Comparison of ENCODE assay signal across 1 cellular context in the genomic region with DNA sequence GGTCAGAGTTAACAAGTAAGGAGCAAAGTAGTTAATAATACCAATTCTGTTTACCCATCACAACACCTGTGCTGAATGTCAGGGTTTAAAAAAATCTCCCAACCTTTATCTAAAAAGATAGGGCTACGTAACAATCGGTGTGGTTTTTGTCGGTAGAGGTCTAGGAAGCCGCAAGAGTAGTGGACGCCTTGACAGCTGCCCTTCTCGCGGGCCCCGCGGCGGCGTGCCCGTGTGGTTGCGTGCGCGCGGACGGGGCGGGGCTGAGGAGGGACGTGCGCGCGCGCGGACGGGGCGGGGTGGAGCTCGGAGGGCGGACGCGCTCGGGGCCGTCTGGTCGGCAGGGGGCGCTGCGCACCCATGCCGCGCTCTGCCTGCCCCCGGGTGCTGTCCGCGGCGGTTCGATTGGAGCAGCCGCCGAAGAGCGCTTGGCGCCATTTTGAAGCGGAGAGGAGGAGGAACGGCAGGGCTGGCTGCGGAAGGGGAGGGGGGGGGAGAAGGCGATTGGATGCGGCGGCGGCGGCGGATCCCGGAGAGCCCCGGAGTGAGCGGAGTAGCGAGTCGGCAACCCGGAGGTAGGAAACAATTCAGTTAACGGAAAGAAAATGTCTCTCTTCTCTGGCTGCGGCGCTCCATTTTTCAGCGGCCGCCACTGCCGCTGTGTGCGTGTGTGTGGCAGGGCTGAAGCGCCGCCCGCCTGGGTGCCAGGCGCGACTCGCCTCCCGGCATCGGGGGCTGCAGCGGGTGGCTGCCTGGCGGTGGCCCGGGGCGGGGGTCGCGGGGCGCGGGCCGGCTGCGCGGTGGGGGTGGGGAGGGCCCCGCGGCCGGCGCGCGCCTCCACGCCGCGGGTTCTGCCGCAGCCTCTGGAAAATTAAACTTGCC.
TF ChIP-seq lines count a peak whose summit lies in the region.

Gene PDS5B, plus strand, starts transcription at position 431 of the 879 bp plus-strand sequence. CDS start 62,321 bp downstream, outside the sequence.

TF ChIP-seq in K562, 482 proteins besides CTCF, POLR2A, EP300 and RAD21 (continued from another document and continues in another):
- TF ChIP-seq ZNF639 (CRISPR knock-in tag; conservative IDR thresholded peaks at IDR 0.05 in 1 of 2, IDR thresholded peaks at IDR 0.05 in 1 of 2) (peak in 1 of 2 experiments; percentile 77; a peak in 2 of 4 replicates), RBM39 (optimal IDR thresholded peaks at IDR 0.05; ENCODE audit: low read depth, low read length) (no peak), ZNF583 (CRISPR knock-in tag; IDR thresholded peaks at IDR 0.05) (no peak), PYGO2 (tag; IDR thresholded peaks at IDR 0.05) (no peak), SMAD4 (CRISPR knock-in tag; conservative IDR thresholded peaks at IDR 0.05) (0 out of 2 replicates have a peak, but pooled peaks have one; percentile 52), GATAD2B (IDR thresholded peaks at IDR 0.05; ENCODE audit: borderline replicate concordance) (0 out of 2 replicates have a peak, but pooled peaks have one; percentile 35), ZNF197 (CRISPR knock-in tag; IDR thresholded peaks at IDR 0.05; ENCODE audit: low read depth) (peak; percentile 60; the same call in 1 of the 2 replicates), ZNF324 (CRISPR knock-in tag; IDR thresholded peaks at IDR 0.05) (no peak), ATF1 (CRISPR knock-in tag; IDR thresholded peaks at IDR 0.05) (no peak), ATF1 (tag; IDR thresholded peaks at IDR 0.05) (peak; percentile 30; the same call in 1 of the 2 replicates), TAL1 (IDR thresholded peaks at IDR 0.05) (no peak), SMC3 (conservative IDR thresholded peaks at IDR 0.05; ENCODE audit: insufficient read depth, low read depth, low read length) (peak; percentile 62), CEBPB (tag; IDR thresholded peaks at IDR 0.05) (no peak), CREM (IDR thresholded peaks at IDR 0.05; ENCODE audit: low read depth) (peak; percentile 65), GATA2 (CRISPR knock-in tag; IDR thresholded peaks at IDR 0.05) (no peak), TAF9B (IDR thresholded peaks at IDR 0.05; ENCODE audit: partially characterized antibody) (peak; percentile 16), PHF8 (IDR thresholded peaks at IDR 0.05; ENCODE audit: borderline replicate concordance, low read length) (peak; percentile 54; the same call in 1 of the 2 replicates), FUS (optimal IDR thresholded peaks at IDR 0.05; ENCODE audit: low read depth, low read length) (no peak), PCBP2 (IDR thresholded peaks at IDR 0.05; ENCODE audit: low read depth, low read length, poor library complexity, severe bottlenecking) (no peak), ZBTB11 (CRISPR knock-in tag; IDR thresholded peaks at IDR 0.05) (peak in 1 of 3 experiments; percentile 58; a peak in 2 of 6 replicates), TGIF2 (CRISPR knock-in tag; IDR thresholded peaks at IDR 0.05) (no peak), TAF1 (IDR thresholded peaks at IDR 0.05; ENCODE audit: control insufficient read depth, extremely low read depth, insufficient read depth, low read length, severe bottlenecking) (peak; percentile 83), TCF3 (CRISPR knock-in tag; IDR thresholded peaks at IDR 0.05) (no peak), ARID2 (IDR thresholded peaks at IDR 0.05) (no peak), SAP30 (IDR thresholded peaks at IDR 0.05; ENCODE audit: borderline replicate concordance, insufficient read depth, low read depth, low read length, poor library complexity, severe bottlenecking) (no peak), EGR1 (conservative IDR thresholded peaks at IDR 0.05) (0 out of 2 replicates have a peak, but pooled peaks have one; percentile 17), ZBTB12 (CRISPR knock-in tag; IDR thresholded peaks at IDR 0.05) (no peak), TAF7 (tag; IDR thresholded peaks at IDR 0.05) (no peak), STAG1 (CRISPR knock-in tag; IDR thresholded peaks at IDR 0.05; ENCODE audit: borderline replicate concordance) (peak; percentile 53; the same call in 1 of the 2 replicates), L3MBTL2 (IDR thresholded peaks at IDR 0.05) (peak; percentile 49), ZNF644 (tag; IDR thresholded peaks at IDR 0.05; ENCODE audit: low read depth) (peak; percentile 71; the same call in 1 of the 2 replicates), MTF1 (CRISPR knock-in tag; IDR thresholded peaks at IDR 0.05; ENCODE audit: borderline replicate concordance) (no peak), EP400 (IDR thresholded peaks at IDR 0.05) (peak; percentile 55; the same call in 1 of the 2 replicates), CTBP1 (IDR thresholded peaks at IDR 0.05; ENCODE audit: borderline replicate concordance) (peak; percentile 93), MAZ (CRISPR knock-in tag; conservative IDR thresholded peaks at IDR 0.05 in 1 of 2, IDR thresholded peaks at IDR 0.05 in 1 of 2) (peak; percentile 75 to 91), BACH1 (tag; IDR thresholded peaks at IDR 0.05) (peak; percentile 21; the same call in 1 of the 2 replicates)
- TF ChIP-seq, protein P1, sequence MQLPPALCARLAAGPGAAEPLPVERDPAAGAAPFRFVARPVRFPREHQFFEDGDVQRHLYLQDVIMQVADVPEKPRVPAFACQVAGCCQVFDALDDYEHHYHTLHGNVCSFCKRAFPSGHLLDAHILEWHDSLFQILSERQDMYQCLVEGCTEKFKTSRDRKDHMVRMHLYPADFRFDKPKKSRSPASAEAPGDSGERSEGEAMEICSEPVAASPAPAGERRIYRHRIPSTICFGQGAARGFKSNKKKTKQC (CRISPR knock-in tag; IDR thresholded peaks at IDR 0.05): no peak
- TF ChIP-seq, protein P2, sequence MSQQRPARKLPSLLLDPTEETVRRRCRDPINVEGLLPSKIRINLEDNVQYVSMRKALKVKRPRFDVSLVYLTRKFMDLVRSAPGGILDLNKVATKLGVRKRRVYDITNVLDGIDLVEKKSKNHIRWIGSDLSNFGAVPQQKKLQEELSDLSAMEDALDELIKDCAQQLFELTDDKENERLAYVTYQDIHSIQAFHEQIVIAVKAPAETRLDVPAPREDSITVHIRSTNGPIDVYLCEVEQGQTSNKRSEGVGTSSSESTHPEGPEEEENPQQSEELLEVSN (IDR thresholded peaks at IDR 0.05; ENCODE audit: borderline replicate concordance in 1 of 2, extremely low read depth in 1 of 2, insufficient read depth in 1 of 2, insufficient read length in 1 of 2, low read depth in 1 of 2, low read length in 1 of 2, poor library complexity in 1 of 2, severe bottlenecking in 1 of 2): peak; percentile 23 to 36
- TF ChIP-seq, protein P3, sequence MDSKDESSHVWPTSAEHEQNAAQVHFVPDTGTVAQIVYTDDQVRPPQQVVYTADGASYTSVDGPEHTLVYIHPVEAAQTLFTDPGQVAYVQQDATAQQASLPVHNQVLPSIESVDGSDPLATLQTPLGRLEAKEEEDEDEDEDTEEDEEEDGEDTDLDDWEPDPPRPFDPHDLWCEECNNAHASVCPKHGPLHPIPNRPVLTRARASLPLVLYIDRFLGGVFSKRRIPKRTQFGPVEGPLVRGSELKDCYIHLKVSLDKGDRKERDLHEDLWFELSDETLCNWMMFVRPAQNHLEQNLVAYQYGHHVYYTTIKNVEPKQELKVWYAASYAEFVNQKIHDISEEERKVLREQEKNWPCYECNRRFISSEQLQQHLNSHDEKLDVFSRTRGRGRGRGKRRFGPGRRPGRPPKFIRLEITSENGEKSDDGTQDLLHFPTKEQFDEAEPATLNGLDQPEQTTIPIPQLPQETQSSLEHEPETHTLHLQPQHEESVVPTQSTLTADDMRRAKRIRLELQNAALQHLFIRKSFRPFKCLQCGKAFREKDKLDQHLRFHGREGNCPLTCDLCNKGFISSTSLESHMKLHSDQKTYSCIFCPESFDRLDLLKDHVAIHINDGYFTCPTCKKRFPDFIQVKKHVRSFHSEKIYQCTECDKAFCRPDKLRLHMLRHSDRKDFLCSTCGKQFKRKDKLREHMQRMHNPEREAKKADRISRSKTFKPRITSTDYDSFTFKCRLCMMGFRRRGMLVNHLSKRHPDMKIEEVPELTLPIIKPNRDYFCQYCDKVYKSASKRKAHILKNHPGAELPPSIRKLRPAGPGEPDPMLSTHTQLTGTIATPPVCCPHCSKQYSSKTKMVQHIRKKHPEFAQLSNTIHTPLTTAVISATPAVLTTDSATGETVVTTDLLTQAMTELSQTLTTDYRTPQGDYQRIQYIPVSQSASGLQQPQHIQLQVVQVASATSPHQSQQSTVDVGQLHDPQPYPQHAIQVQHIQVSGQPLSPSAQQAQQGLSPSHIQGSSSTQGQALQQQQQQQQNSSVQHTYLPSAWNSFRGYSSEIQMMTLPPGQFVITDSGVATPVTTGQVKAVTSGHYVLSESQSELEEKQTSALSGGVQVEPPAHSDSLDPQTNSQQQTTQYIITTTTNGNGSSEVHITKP (IDR thresholded peaks at IDR 0.05; ENCODE audit: partially characterized antibody): no peak
- TF ChIP-seq, protein P4, sequence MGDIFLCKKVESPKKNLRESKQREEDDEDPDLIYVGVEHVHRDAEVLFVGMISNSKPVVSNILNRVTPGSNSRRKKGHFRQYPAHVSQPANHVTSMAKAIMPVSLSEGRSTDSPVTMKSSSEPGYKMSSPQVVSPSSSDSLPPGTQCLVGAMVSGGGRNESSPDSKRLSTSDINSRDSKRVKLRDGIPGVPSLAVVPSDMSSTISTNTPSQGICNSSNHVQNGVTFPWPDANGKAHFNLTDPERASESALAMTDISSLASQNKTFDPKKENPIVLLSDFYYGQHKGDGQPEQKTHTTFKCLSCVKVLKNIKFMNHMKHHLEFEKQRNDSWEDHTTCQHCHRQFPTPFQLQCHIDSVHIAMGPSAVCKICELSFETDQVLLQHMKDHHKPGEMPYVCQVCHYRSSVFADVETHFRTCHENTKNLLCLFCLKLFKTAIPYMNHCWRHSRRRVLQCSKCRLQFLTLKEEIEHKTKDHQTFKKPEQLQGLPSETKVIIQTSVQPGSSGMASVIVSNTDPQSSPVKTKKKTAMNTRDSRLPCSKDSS (IDR thresholded peaks at IDR 0.05; ENCODE audit: low read depth, partially characterized antibody): no peak
- TF ChIP-seq, protein P5, sequence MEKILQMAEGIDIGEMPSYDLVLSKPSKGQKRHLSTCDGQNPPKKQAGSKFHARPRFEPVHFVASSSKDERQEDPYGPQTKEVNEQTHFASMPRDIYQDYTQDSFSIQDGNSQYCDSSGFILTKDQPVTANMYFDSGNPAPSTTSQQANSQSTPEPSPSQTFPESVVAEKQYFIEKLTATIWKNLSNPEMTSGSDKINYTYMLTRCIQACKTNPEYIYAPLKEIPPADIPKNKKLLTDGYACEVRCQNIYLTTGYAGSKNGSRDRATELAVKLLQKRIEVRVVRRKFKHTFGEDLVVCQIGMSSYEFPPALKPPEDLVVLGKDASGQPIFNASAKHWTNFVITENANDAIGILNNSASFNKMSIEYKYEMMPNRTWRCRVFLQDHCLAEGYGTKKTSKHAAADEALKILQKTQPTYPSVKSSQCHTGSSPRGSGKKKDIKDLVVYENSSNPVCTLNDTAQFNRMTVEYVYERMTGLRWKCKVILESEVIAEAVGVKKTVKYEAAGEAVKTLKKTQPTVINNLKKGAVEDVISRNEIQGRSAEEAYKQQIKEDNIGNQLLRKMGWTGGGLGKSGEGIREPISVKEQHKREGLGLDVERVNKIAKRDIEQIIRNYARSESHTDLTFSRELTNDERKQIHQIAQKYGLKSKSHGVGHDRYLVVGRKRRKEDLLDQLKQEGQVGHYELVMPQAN (IDR thresholded peaks at IDR 0.05; ENCODE audit: borderline replicate concordance): no peak
